In the genomic region with DNA sequence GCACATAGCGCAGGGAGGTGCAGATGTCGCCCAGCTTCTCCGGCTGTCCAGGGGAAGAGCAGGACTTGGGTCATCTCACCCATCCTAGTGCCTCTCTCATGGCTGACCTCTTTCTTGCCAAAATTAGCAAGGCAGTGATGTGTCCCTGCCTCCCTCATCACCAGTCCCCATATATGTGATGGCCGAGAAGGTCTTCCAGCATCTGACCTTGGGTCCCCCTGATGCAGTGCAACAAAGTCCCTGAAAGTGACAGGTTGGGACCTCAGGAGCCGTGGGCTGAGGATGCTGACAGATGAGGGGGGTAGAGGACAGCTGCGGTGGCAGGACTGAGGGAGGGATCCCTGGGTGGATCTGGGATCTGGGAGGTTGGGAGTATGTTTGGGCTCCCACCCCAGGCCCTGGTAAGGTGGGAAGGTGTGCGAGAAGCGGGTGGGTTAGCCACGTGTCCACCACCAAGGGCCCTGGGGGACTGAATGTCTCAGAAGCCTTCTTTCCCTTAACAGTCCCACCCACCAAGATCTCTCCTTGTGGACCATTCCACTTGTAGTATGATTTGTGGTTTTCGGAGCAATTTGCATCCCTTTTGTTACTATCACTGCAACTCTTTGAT, we compare ENCODE assay signal across 1 cellular context.
A peak's percentile ranks its signal among the peaks of the same experiment; 100 is the strongest.
TF ChIP-seq lines count a peak whose summit lies in the region.

No MANE protein-coding gene starts in this region.

TF ChIP-seq in K562, 482 proteins besides CTCF, POLR2A, EP300 and RAD21:
- TF ChIP-seq, protein P1, sequence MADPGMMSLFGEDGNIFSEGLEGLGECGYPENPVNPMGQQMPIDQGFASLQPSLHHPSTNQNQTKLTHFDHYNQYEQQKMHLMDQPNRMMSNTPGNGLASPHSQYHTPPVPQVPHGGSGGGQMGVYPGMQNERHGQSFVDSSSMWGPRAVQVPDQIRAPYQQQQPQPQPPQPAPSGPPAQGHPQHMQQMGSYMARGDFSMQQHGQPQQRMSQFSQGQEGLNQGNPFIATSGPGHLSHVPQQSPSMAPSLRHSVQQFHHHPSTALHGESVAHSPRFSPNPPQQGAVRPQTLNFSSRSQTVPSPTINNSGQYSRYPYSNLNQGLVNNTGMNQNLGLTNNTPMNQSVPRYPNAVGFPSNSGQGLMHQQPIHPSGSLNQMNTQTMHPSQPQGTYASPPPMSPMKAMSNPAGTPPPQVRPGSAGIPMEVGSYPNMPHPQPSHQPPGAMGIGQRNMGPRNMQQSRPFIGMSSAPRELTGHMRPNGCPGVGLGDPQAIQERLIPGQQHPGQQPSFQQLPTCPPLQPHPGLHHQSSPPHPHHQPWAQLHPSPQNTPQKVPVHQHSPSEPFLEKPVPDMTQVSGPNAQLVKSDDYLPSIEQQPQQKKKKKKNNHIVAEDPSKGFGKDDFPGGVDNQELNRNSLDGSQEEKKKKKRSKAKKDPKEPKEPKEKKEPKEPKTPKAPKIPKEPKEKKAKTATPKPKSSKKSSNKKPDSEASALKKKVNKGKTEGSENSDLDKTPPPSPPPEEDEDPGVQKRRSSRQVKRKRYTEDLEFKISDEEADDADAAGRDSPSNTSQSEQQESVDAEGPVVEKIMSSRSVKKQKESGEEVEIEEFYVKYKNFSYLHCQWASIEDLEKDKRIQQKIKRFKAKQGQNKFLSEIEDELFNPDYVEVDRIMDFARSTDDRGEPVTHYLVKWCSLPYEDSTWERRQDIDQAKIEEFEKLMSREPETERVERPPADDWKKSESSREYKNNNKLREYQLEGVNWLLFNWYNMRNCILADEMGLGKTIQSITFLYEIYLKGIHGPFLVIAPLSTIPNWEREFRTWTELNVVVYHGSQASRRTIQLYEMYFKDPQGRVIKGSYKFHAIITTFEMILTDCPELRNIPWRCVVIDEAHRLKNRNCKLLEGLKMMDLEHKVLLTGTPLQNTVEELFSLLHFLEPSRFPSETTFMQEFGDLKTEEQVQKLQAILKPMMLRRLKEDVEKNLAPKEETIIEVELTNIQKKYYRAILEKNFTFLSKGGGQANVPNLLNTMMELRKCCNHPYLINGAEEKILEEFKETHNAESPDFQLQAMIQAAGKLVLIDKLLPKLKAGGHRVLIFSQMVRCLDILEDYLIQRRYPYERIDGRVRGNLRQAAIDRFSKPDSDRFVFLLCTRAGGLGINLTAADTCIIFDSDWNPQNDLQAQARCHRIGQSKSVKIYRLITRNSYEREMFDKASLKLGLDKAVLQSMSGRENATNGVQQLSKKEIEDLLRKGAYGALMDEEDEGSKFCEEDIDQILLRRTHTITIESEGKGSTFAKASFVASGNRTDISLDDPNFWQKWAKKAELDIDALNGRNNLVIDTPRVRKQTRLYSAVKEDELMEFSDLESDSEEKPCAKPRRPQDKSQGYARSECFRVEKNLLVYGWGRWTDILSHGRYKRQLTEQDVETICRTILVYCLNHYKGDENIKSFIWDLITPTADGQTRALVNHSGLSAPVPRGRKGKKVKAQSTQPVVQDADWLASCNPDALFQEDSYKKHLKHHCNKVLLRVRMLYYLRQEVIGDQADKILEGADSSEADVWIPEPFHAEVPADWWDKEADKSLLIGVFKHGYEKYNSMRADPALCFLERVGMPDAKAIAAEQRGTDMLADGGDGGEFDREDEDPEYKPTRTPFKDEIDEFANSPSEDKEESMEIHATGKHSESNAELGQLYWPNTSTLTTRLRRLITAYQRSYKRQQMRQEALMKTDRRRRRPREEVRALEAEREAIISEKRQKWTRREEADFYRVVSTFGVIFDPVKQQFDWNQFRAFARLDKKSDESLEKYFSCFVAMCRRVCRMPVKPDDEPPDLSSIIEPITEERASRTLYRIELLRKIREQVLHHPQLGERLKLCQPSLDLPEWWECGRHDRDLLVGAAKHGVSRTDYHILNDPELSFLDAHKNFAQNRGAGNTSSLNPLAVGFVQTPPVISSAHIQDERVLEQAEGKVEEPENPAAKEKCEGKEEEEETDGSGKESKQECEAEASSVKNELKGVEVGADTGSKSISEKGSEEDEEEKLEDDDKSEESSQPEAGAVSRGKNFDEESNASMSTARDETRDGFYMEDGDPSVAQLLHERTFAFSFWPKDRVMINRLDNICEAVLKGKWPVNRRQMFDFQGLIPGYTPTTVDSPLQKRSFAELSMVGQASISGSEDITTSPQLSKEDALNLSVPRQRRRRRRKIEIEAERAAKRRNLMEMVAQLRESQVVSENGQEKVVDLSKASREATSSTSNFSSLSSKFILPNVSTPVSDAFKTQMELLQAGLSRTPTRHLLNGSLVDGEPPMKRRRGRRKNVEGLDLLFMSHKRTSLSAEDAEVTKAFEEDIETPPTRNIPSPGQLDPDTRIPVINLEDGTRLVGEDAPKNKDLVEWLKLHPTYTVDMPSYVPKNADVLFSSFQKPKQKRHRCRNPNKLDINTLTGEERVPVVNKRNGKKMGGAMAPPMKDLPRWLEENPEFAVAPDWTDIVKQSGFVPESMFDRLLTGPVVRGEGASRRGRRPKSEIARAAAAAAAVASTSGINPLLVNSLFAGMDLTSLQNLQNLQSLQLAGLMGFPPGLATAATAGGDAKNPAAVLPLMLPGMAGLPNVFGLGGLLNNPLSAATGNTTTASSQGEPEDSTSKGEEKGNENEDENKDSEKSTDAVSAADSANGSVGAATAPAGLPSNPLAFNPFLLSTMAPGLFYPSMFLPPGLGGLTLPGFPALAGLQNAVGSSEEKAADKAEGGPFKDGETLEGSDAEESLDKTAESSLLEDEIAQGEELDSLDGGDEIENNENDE (IDR thresholded peaks at IDR 0.05; ENCODE audit: low read depth, low read length) = no peak
- TF ChIP-seq FOXK1 (CRISPR knock-in tag; IDR thresholded peaks at IDR 0.05; ENCODE audit: borderline replicate concordance) = 0 out of 2 replicates have a peak, but pooled peaks have one; percentile 46
- TF ChIP-seq, protein P2, sequence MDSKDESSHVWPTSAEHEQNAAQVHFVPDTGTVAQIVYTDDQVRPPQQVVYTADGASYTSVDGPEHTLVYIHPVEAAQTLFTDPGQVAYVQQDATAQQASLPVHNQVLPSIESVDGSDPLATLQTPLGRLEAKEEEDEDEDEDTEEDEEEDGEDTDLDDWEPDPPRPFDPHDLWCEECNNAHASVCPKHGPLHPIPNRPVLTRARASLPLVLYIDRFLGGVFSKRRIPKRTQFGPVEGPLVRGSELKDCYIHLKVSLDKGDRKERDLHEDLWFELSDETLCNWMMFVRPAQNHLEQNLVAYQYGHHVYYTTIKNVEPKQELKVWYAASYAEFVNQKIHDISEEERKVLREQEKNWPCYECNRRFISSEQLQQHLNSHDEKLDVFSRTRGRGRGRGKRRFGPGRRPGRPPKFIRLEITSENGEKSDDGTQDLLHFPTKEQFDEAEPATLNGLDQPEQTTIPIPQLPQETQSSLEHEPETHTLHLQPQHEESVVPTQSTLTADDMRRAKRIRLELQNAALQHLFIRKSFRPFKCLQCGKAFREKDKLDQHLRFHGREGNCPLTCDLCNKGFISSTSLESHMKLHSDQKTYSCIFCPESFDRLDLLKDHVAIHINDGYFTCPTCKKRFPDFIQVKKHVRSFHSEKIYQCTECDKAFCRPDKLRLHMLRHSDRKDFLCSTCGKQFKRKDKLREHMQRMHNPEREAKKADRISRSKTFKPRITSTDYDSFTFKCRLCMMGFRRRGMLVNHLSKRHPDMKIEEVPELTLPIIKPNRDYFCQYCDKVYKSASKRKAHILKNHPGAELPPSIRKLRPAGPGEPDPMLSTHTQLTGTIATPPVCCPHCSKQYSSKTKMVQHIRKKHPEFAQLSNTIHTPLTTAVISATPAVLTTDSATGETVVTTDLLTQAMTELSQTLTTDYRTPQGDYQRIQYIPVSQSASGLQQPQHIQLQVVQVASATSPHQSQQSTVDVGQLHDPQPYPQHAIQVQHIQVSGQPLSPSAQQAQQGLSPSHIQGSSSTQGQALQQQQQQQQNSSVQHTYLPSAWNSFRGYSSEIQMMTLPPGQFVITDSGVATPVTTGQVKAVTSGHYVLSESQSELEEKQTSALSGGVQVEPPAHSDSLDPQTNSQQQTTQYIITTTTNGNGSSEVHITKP (IDR thresholded peaks at IDR 0.05; ENCODE audit: partially characterized antibody) = peak; percentile 75
- peak; percentile 4; the same call in 1 of the 2 replicates for TF ChIP-seq XRCC5 (IDR thresholded peaks at IDR 0.05; ENCODE audit: low read depth, low read length)
- no peak for TF ChIP-seq TCF3 (CRISPR knock-in tag; IDR thresholded peaks at IDR 0.05)
TF ChIP-seq in K562: peak in this region for 3.
